8 cellular contexts compared by ENCODE assay signal in genomic region chr14:20970983-20971704, GRCh38. TPM values are rescaled to one million over a fixed set of nuclear protein-coding genes. Genes with fewer than 3 reads are reported as not detected.
DNase-seq lines count a peak whose midpoint lies in the region; ATAC-seq and TF ChIP-seq lines count a peak whose summit lies in the region.

No MANE protein-coding gene starts in this region.

- peaks cover 9% of the 10 kb centered on the region for H3K4me1 Mint-ChIP-seq in GM23338

- H3K9me3 ChIP-seq in Karpas-422 (ENCODE audit: low read length), result no peaks in the 10 kb centered on the region
- no peaks in the 10 kb centered on the region for H3K9me3 ChIP-seq in neuron (ENCODE audit: low read length)
- no peaks in the 10 kb centered on the region for H3K9me3 ChIP-seq in stomach smooth muscle (ENCODE audit: control insufficient read depth in 2 of 2, low read length in 2 of 2)

- H3K9me2 ChIP-seq in GM23338 (ENCODE audit: insufficient read depth) (0 out of 2 replicates have a peak, but pooled peaks cover 6% of the 10 kb centered on the region), Karpas-422 (replicated peaks; ENCODE audit: insufficient read depth, low read length) (no peaks in the 10 kb centered on the region)

- DNase-seq in ELR (ENCODE audit: low read depth) (peak; percentile 85), GM23338 (ENCODE audit: low spot score) (peak; percentile 95), Karpas-422 (peak; percentile 96), foreskin melanocyte (peak; percentile 85)
- DNase-seq in activated effector memory CD4-positive, alpha-beta T cell treated with anti-CD3 and anti-CD28 coated beads, Interleukin-2, amount 50 U/mL, for 16 hours, result peak; percentile 92

- 0 out of 2 replicates have a peak, but pooled peaks cover 4% of the 10 kb centered on the region for H3K27me3 ChIP-seq in GM23338 (ENCODE audit: insufficient read depth)
- H3K27me3 ChIP-seq in Karpas-422 (ENCODE audit: low read length), result no peaks in the 10 kb centered on the region
- H3K27me3 ChIP-seq in neuron (ENCODE audit: insufficient read depth, low read length), result peaks cover 3% of the 10 kb centered on the region
- H3K27me3 ChIP-seq in stomach smooth muscle (ENCODE audit: control insufficient read depth in 1 of 2, insufficient read depth in 2 of 2, low read length in 2 of 2), result peaks cover 0 to 2% of the 10 kb centered on the region in 2 donors

- peak; percentile 46; the same call in 1 of the 2 replicates for TF ChIP-seq POLR2A in Raji (IDR thresholded peaks at IDR 0.05; ENCODE audit: insufficient read depth, low read depth, low read length)

- H3K27me3 Mint-ChIP-seq in GM23338 (ENCODE audit: insufficient read depth, low read depth, poor library complexity), result peaks cover 6% of the 10 kb centered on the region

- H3F3A ChIP-seq in GM23338 (replicated peaks; ENCODE audit: low read depth), result no peaks in the 10 kb centered on the region

- H3K4me3 Mint-ChIP-seq in GM23338, result peak overlapping the region; percentile 96

- H3K4me2 ChIP-seq in GM23338 (peak overlapping the region; percentile 82), Karpas-422 (ENCODE audit: low read depth, low read length, poor library complexity, severe bottlenecking) (peak overlapping the region; percentile 95)

- H3K27ac Mint-ChIP-seq in GM23338, result peak overlapping the region; percentile 99

- peak overlapping the region; percentile 96 for H2AFZ ChIP-seq in GM23338
- peak overlapping the region; percentile 99 for H2AFZ ChIP-seq in Karpas-422 (ENCODE audit: low read length)
- H2AFZ ChIP-seq in neuron (ENCODE audit: low read depth, low read length), result peak overlapping the region; percentile 94

- H3K79me2 ChIP-seq in GM23338 (replicated peaks; ENCODE audit: insufficient read depth) (no peaks in the 10 kb centered on the region), Karpas-422 (ENCODE audit: low read length) (no peaks in the 10 kb centered on the region)

- TF ChIP-seq CTCF in GM23338 (conservative IDR thresholded peaks at IDR 0.05; ENCODE audit: low read depth in 2 of 2), result peak; percentile 87 to 93

- H3K9ac ChIP-seq in Karpas-422 (ENCODE audit: low read length) (peak overlapping the region; percentile 76), stomach smooth muscle (ENCODE audit: low read length in 2 of 2) (peak overlapping the region; percentile 58 to 60)

- H3K27ac ChIP-seq in GM23338 (ENCODE audit: low read depth), result 0 out of 2 replicates have a peak overlapping the region, but pooled peaks have one; percentile 26
- H3K27ac ChIP-seq in Karpas-422 (ENCODE audit: low read length), result no peak overlapping the region
- peak overlapping the region; percentile 24 for H3K27ac ChIP-seq in stomach smooth muscle (ENCODE audit: low read length)

- H3K9me3 Mint-ChIP-seq in GM23338, result no peaks in the 10 kb centered on the region

- H4K20me1 ChIP-seq in GM23338 (replicated peaks; ENCODE audit: insufficient read depth), result no peaks in the 10 kb centered on the region
- H4K20me1 ChIP-seq in Karpas-422 (ENCODE audit: insufficient read depth, low read depth, low read length), result no peaks in the 10 kb centered on the region

- H3K4me1 ChIP-seq in GM23338 (ENCODE audit: insufficient read depth), result peaks cover 7% of the 10 kb centered on the region
- H3K4me1 ChIP-seq in Karpas-422 (ENCODE audit: low read length), result peaks cover 16% of the 10 kb centered on the region
- peaks cover 4% of the 10 kb centered on the region for H3K4me1 ChIP-seq in neuron (ENCODE audit: insufficient read depth, low read length)
- H3K4me1 ChIP-seq in stomach smooth muscle (ENCODE audit: control insufficient read depth, insufficient read depth, low read length), result peaks cover 8% of the 10 kb centered on the region

- peak; percentile 93 for ATAC-seq in GM23338

- no peaks in the 10 kb centered on the region for H3K36me3 Mint-ChIP-seq in GM23338 (ENCODE audit: low read depth)

- peak overlapping the region; percentile 74 for H3K4me3 ChIP-seq in GM23338
- H3K4me3 ChIP-seq in Karpas-422 (ENCODE audit: low read length), result peak overlapping the region; percentile 80
- H3K4me3 ChIP-seq in neuron (ENCODE audit: low read length), result peak overlapping the region; percentile 48
- peak overlapping the region; percentile 84 to 88 for H3K4me3 ChIP-seq in stomach smooth muscle (ENCODE audit: low read length in 2 of 2)

- H3K36me3 ChIP-seq in GM23338 (ENCODE audit: insufficient read depth), result no peaks in the 10 kb centered on the region
- H3K36me3 ChIP-seq in Karpas-422 (ENCODE audit: insufficient read depth, low read length), result no peaks in the 10 kb centered on the region
- no peaks in the 10 kb centered on the region for H3K36me3 ChIP-seq in neuron (ENCODE audit: insufficient read depth, low read length)
- no peaks in the 10 kb centered on the region for H3K36me3 ChIP-seq in stomach smooth muscle (ENCODE audit: control insufficient read depth in 2 of 2, insufficient read depth in 2 of 2, low read length in 2 of 2)

TF ChIP-seq in GM23338, 12 proteins besides CTCF, POLR2A, EP300 and RAD21 (continues in another document):
- TF ChIP-seq, protein P1, sequence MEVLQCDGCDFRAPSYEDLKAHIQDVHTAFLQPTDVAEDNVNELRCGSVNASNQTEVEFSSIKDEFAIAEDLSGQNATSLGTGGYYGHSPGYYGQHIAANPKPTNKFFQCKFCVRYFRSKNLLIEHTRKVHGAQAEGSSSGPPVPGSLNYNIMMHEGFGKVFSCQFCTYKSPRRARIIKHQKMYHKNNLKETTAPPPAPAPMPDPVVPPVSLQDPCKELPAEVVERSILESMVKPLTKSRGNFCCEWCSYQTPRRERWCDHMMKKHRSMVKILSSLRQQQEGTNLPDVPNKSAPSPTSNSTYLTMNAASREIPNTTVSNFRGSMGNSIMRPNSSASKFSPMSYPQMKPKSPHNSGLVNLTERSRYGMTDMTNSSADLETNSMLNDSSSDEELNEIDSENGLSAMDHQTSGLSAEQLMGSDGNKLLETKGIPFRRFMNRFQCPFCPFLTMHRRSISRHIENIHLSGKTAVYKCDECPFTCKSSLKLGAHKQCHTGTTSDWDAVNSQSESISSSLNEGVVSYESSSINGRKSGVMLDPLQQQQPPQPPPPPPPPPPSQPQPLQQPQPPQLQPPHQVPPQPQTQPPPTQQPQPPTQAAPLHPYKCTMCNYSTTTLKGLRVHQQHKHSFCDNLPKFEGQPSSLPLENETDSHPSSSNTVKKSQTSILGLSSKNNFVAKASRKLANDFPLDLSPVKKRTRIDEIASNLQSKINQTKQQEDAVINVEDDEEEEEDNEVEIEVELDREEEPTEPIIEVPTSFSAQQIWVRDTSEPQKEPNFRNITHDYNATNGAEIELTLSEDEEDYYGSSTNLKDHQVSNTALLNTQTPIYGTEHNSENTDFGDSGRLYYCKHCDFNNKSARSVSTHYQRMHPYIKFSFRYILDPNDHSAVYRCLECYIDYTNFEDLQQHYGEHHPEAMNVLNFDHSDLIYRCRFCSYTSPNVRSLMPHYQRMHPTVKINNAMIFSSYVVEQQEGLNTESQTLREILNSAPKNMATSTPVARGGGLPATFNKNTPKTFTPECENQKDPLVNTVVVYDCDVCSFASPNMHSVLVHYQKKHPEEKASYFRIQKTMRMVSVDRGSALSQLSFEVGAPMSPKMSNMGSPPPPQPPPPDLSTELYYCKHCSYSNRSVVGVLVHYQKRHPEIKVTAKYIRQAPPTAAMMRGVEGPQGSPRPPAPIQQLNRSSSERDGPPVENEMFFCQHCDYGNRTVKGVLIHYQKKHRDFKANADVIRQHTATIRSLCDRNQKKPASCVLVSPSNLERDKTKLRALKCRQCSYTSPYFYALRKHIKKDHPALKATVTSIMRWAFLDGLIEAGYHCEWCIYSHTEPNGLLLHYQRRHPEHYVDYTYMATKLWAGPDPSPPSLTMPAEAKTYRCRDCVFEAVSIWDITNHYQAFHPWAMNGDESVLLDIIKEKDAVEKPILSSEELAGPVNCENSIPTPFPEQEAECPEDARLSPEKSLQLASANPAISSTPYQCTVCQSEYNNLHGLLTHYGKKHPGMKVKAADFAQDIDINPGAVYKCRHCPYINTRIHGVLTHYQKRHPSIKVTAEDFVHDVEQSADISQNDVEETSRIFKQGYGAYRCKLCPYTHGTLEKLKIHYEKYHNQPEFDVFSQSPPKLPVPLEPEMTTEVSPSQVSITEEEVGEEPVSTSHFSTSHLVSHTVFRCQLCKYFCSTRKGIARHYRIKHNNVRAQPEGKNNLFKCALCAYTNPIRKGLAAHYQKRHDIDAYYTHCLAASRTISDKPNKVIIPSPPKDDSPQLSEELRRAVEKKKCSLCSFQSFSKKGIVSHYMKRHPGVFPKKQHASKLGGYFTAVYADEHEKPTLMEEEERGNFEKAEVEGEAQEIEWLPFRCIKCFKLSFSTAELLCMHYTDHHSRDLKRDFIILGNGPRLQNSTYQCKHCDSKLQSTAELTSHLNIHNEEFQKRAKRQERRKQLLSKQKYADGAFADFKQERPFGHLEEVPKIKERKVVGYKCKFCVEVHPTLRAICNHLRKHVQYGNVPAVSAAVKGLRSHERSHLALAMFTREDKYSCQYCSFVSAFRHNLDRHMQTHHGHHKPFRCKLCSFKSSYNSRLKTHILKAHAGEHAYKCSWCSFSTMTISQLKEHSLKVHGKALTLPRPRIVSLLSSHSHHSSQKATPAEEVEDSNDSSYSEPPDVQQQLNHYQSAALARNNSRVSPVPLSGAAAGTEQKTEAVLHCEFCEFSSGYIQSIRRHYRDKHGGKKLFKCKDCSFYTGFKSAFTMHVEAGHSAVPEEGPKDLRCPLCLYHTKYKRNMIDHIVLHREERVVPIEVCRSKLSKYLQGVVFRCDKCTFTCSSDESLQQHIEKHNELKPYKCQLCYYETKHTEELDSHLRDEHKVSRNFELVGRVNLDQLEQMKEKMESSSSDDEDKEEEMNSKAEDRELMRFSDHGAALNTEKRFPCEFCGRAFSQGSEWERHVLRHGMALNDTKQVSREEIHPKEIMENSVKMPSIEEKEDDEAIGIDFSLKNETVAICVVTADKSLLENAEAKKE (CRISPR knock-in tag; IDR thresholded peaks at IDR 0.05), result no peak

RNA-seq across cellular contexts. Expression of gene RNASE2, which starts 15.9 kb away (rescaled TPM):
- not detected in 2 replicates for total RNA-seq in GM23338 (2014; rRNA removed; shearing (Covaris generic))
- polyA plus RNA-seq in GM23338 (2016; fragmentation: Nextera tagmentation; extraction: Ambion mirVana), result not detected in 2 replicates
- total RNA-seq in Karpas-422 (2014; rRNA removed; shearing (Covaris generic); ENCODE audit: low replicate concordance), result not detected in 2 replicates

RNA-seq across cellular contexts. Expression of gene METTL17, which starts 18.6 kb away (rescaled TPM):
- total RNA-seq in GM23338 (2014; rRNA removed; shearing (Covaris generic)), result 156 and 163 TPM in 2 replicates
- 74.9 and 77.7 TPM in 2 replicates for polyA plus RNA-seq in GM23338 (2016; fragmentation: Nextera tagmentation; extraction: Ambion mirVana)
- total RNA-seq in Karpas-422 (2014; rRNA removed; shearing (Covaris generic); ENCODE audit: low replicate concordance), result 110 and 150 TPM in 2 replicates

RNA-seq across cellular contexts. Expression of gene SLC39A2, which starts 27.9 kb away (rescaled TPM):
- total RNA-seq in GM23338 (2014; rRNA removed; shearing (Covaris generic)), result not detected in 2 replicates
- polyA plus RNA-seq in GM23338 (2016; fragmentation: Nextera tagmentation; extraction: Ambion mirVana), result not detected in 2 replicates
- not detected in 2 replicates for total RNA-seq in Karpas-422 (2014; rRNA removed; shearing (Covaris generic); ENCODE audit: low replicate concordance)

RNA-seq across cellular contexts. Expression of gene NDRG2, which starts 53.7 kb away (rescaled TPM):
- total RNA-seq in GM23338 (2014; rRNA removed; shearing (Covaris generic)), result 15.2 and 20.6 TPM in 2 replicates
- 8.8 and 10.5 TPM in 2 replicates for polyA plus RNA-seq in GM23338 (2016; fragmentation: Nextera tagmentation; extraction: Ambion mirVana)
- not detected in 2 replicates for total RNA-seq in Karpas-422 (2014; rRNA removed; shearing (Covaris generic); ENCODE audit: low replicate concordance)

RNA-seq across cellular contexts. Expression of gene TPPP2, which starts 58.9 kb away (rescaled TPM):
- not detected in 2 replicates for total RNA-seq in GM23338 (2014; rRNA removed; shearing (Covaris generic))
- not detected in 2 replicates for polyA plus RNA-seq in GM23338 (2016; fragmentation: Nextera tagmentation; extraction: Ambion mirVana)
- not detected in 2 replicates for total RNA-seq in Karpas-422 (2014; rRNA removed; shearing (Covaris generic); ENCODE audit: low replicate concordance)
